ENCODE assay signal across 1 cellular context in the genomic region with DNA sequence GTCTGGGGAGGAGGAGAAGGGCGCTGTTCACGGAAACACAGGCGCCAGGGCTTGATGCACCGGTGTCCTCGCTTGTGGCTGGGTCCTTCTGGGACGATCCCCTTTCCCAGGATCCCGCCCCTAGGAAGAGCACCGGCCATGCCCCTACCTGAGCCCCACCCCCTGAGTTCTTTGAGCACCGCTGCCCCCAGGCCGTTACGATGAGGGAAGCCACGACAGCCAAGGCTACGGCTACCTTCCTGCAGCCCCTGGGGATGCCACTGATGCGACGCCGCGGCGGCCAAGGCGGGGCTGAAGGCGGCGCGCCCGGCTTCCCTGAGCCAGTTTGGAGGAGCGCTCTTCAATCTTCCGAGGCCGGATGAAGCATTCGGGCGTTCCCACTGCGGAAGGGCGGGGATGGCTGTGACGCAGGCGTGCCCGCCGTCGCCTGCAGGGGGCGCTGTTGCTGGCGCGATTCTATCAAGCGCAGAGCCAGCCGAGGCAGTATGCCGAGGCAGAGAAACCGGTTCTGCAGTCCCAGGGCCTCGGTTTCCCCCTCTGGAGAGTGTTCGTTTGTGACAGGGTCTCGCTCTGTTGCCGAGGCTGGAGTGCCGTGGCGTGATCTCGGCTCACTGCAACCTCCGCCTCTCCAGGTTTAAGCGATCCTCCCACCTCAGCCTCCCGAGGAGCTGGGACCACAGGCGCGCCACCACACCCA.
TF ChIP-seq lines count a peak whose summit lies in the region.

No MANE protein-coding gene starts in this region.

TF ChIP-seq in endothelial cell of umbilical vein, 7 proteins besides CTCF, POLR2A, EP300 and RAD21:
- TF ChIP-seq JUN (IDR thresholded peaks at IDR 0.05; ENCODE audit: borderline replicate concordance, insufficient read depth, insufficient read length, low read depth) (no peak), MYC (IDR thresholded peaks at IDR 0.05; ENCODE audit: low read depth, low read length) (no peak), POLR2AphosphoS5 (IDR thresholded peaks at IDR 0.05; ENCODE audit: insufficient read depth, low read depth, low read length) (no peak), EZH2 (IDR thresholded peaks at IDR 0.05; ENCODE audit: borderline replicate concordance, low read depth, low read length, severe bottlenecking) (no peak), FOS (IDR thresholded peaks at IDR 0.05; ENCODE audit: borderline replicate concordance, insufficient read depth, low read length) (no peak)
